In the genomic region with DNA sequence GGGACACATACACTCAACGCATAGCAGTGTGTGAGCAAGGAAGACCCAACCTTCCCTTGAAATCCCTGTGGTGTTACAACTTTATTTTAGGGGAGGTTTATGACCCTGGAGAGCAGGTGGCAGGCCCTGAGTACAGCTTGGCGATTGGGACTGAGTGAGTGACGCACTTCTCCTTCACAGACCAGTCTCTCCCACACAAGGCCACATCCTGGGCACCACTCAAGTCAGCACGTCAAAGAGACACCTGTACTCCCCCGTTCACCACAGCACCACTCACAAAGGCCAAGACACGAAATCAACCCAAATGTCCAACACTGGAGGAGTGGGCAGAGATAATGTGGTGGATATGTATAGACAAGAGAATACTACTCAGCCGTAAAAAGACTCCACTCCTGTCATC, we compare ENCODE assay signal across 19 cellular contexts. TPM values are rescaled to one million over a fixed set of nuclear protein-coding genes. Genes with fewer than 3 reads are reported as not detected.
DNase-seq lines count a peak whose midpoint lies in the region; FAIRE-seq and TF ChIP-seq lines count a peak whose summit lies in the region.
"Had no signal": no experiment of that assay in that cellular context is flagged by ENCODE, and none has a peak within 500 bp of the region (broad histone marks: within the 10 kb centered on the region; RNA-seq: fewer than 3 reads in every experiment).

No MANE protein-coding gene starts in this region.

- peaks cover 32% of the 10 kb centered on the region for H3K4me1 Mint-ChIP-seq in progenitor cell of endocrine pancreas (ENCODE audit: low read depth)
- H3K4me1 Mint-ChIP-seq: CD8-positive, alpha-beta memory T cell had no signal

- H3K27me3 ChIP-seq in H7 (ENCODE audit: control insufficient read depth, insufficient read depth, low read length) (peaks cover 2% of the 10 kb centered on the region; the same call in 1 of the 2 replicates), esophagus muscularis mucosa (no peaks in the 10 kb centered on the region)
- H3K27me3 ChIP-seq: BLaER1 treated with 17β-estradiol and CSF1 and Interleukin-3, amounts not matched to agents 10 nM and 100 nM had no signal

- H3K9me3 ChIP-seq in esophagus muscularis mucosa = no peaks in the 10 kb centered on the region
- H3K9me3 ChIP-seq: BLaER1 treated with 17β-estradiol and CSF1 and Interleukin-3, amounts not matched to agents 10 nM and 100 nM had no signal

- H3K9me3 Mint-ChIP-seq in progenitor cell of endocrine pancreas (ENCODE audit: low read depth) = peaks cover 2% of the 10 kb centered on the region
- H3K9me3 Mint-ChIP-seq: CD8-positive, alpha-beta memory T cell had no signal

- no peak overlapping the region for H3K27ac Mint-ChIP-seq in progenitor cell of endocrine pancreas
- H3K27ac Mint-ChIP-seq: CD8-positive, alpha-beta memory T cell had no signal

- no peak for FAIRE-seq in GM12892 (lab: Jason Lieb, UNC)
- FAIRE-seq: D721Med, H1, K562 had no signal

- peaks cover 40% of the 10 kb centered on the region for H3K27me3 Mint-ChIP-seq in progenitor cell of endocrine pancreas

- intact Hi-C loops in esophagus muscularis mucosa (cut with DNase I) = no loop called here

- H3K36me3 ChIP-seq in H7 (replicated peaks; ENCODE audit: control insufficient read depth, insufficient read depth, low read length) (no peaks in the 10 kb centered on the region), esophagus muscularis mucosa (no peaks in the 10 kb centered on the region)
- H3K36me3 ChIP-seq: BLaER1 treated with 17β-estradiol and CSF1 and Interleukin-3, amounts not matched to agents 10 nM and 100 nM had no signal

- H3K4me3 ChIP-seq in H7 (ENCODE audit: insufficient read depth, low read depth, low read length) = no peak overlapping the region
- H3K4me3 ChIP-seq in esophagus muscularis mucosa = no peak overlapping the region
- H3K4me3 ChIP-seq: BLaER1 treated with 17β-estradiol and CSF1 and Interleukin-3, amounts not matched to agents 10 nM and 100 nM; K562 had no signal

- DNase-seq in AG20443 (ENCODE audit: low spot score) = peak; percentile 2
- DNase-seq in H7 = peak; percentile 5
- DNase-seq in esophagus muscularis mucosa (ENCODE audit: extremely low spot score) = peak; percentile 89
- peak; percentile 3 for DNase-seq in progenitor cell of endocrine pancreas (ENCODE audit: low spot score, unreplicated experiment)
- no peak for DNase-seq in GM12892 (ENCODE audit: insufficient read length)
- DNase-seq in stimulated activated naive CD4-positive, alpha-beta T cell treated with Interleukin-2 at 50 U/mL for 16 hours (lab: John Stamatoyannopoulos, UW) = no peak
- DNase-seq in NCI-H774 (lab: John Stamatoyannopoulos, UW) = no peak
- DNase-seq: CD8-positive, alpha-beta memory T cell; NCI-H1694 treated with DMSO at 0.1 percent for 48 hours; NCI-H2107; NCI-H510A; NCI-H82; OCI-M1; Right ventricle myocardium superior had no signal

- TF ChIP-seq EP300 in esophagus muscularis mucosa (IDR thresholded peaks at IDR 0.05) = no peak

- H3K4me1 ChIP-seq in esophagus muscularis mucosa = peaks cover 5 to 22% (median 15%) of the 10 kb centered on the region in 4 donors

- H3K36me3 Mint-ChIP-seq in progenitor cell of endocrine pancreas (ENCODE audit: insufficient read depth) = no peaks in the 10 kb centered on the region
- H3K36me3 Mint-ChIP-seq: CD8-positive, alpha-beta memory T cell had no signal

- H3K27ac ChIP-seq in esophagus muscularis mucosa (replicated peaks in 1 of 4) = no peak overlapping the region
- H3K27ac ChIP-seq: BLaER1 treated with 17β-estradiol and CSF1 and Interleukin-3, amounts not matched to agents 10 nM and 100 nM had no signal

- no peak for TF ChIP-seq CTCF in esophagus muscularis mucosa (IDR thresholded peaks at IDR 0.05)
- TF ChIP-seq CTCF in progenitor cell of endocrine pancreas (IDR thresholded peaks at IDR 0.05; ENCODE audit: unreplicated experiment) = no peak

- WGBS in esophagus muscularis mucosa = 93% methylated on average over 7 of the region's 7 CpGs

- no peak overlapping the region for H3K4me3 Mint-ChIP-seq in progenitor cell of endocrine pancreas (ENCODE audit: low read depth)
- H3K4me3 Mint-ChIP-seq: CD8-positive, alpha-beta memory T cell had no signal

- TF ChIP-seq POLR2A in esophagus muscularis mucosa (IDR thresholded peaks at IDR 0.05; ENCODE audit: low read depth) = no peak
- no peak for TF ChIP-seq POLR2A in GM12892 (IDR thresholded peaks at IDR 0.05; ENCODE audit: low read depth, low read length)

RNA-seq across cellular contexts. Expression of a gene that starts 57.0 kb away (rescaled TPM):
- total RNA-seq in H7 (2014; rRNA removed; shearing (Covaris generic)) = 0.11 TPM in 1 of 2 replicates, not detected in the other
- total RNA-seq in esophagus muscularis mucosa (under 1 TPM in 1 of 4 donors, not detected in 3; 0.17 TPM), progenitor cell of endocrine pancreas (not detected in 2 replicates)
- polyA plus RNA-seq in GM12892 (2012; ENCODE audit: missing spikeins) = not detected
- total RNA-seq: A673; CD8-positive, alpha-beta memory T cell; H1 had no signal
- polyA plus RNA-seq: CD8-positive, alpha-beta memory T cell had no signal

Comparison
In these comparisons a context has a peak if more than half of its experiments do, and no peak if none do; other contexts are left out.
1. DNase-seq: peak in AG20443 (single experiment), H7 (single experiment), esophagus muscularis mucosa (single experiment) and progenitor cell of endocrine pancreas (single experiment); none in GM12892 (single experiment), stimulated activated naive CD4-positive, alpha-beta T cell treated with Interleukin-2 at 50 U/mL for 16 hours (single experiment) and NCI-H774 (single experiment).